Comparison of ENCODE assay signal across 1 cellular context in the genomic region with DNA sequence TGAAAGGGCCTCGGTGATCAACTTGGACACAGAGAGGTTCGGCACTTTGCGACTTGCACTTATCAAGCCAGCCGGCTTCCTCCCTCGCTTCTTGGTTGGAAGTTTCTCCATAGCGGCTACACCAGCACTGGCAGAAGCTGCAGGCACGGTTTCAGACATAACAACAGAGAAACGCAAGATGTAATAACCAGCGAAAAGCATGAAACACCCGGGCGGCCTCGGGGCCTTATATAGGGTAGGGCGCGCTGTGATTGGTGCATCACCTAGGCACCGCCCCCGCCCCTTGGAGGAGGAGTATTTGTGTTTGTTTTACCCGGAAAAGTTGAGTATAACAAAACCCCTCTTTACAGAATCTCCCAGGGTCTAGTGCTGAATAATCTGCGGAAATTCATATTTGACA.
TF ChIP-seq lines count a peak whose summit lies in the region.

No MANE protein-coding gene starts in this region.

TF ChIP-seq in GM23338, 12 proteins besides CTCF, POLR2A, EP300 and RAD21:
- TF ChIP-seq STAT1 (IDR thresholded peaks at IDR 0.05; ENCODE audit: unreplicated experiment) (no peak), NANOG (IDR thresholded peaks at IDR 0.05; ENCODE audit: borderline replicate concordance) (no peak), ZNF114 (CRISPR knock-in tag; IDR thresholded peaks at IDR 0.05) (no peak), ZNF331 (CRISPR knock-in tag; IDR thresholded peaks at IDR 0.05; ENCODE audit: low read depth) (no peak), EZH2phosphoT487 (IDR thresholded peaks at IDR 0.05; ENCODE audit: unreplicated experiment) (no peak), JUNB (IDR thresholded peaks at IDR 0.05; ENCODE audit: unreplicated experiment) (no peak), POLR2AphosphoS5 (IDR thresholded peaks at IDR 0.05; ENCODE audit: low read depth) (no peak), EZH2 (IDR thresholded peaks at IDR 0.05; ENCODE audit: low read depth, unreplicated experiment) (no peak), CREB1 (CRISPR knock-in tag; IDR thresholded peaks at IDR 0.05; ENCODE audit: low read depth) (no peak), ZNF462 (CRISPR knock-in tag; IDR thresholded peaks at IDR 0.05) (no peak)
- TF ChIP-seq, protein P1, sequence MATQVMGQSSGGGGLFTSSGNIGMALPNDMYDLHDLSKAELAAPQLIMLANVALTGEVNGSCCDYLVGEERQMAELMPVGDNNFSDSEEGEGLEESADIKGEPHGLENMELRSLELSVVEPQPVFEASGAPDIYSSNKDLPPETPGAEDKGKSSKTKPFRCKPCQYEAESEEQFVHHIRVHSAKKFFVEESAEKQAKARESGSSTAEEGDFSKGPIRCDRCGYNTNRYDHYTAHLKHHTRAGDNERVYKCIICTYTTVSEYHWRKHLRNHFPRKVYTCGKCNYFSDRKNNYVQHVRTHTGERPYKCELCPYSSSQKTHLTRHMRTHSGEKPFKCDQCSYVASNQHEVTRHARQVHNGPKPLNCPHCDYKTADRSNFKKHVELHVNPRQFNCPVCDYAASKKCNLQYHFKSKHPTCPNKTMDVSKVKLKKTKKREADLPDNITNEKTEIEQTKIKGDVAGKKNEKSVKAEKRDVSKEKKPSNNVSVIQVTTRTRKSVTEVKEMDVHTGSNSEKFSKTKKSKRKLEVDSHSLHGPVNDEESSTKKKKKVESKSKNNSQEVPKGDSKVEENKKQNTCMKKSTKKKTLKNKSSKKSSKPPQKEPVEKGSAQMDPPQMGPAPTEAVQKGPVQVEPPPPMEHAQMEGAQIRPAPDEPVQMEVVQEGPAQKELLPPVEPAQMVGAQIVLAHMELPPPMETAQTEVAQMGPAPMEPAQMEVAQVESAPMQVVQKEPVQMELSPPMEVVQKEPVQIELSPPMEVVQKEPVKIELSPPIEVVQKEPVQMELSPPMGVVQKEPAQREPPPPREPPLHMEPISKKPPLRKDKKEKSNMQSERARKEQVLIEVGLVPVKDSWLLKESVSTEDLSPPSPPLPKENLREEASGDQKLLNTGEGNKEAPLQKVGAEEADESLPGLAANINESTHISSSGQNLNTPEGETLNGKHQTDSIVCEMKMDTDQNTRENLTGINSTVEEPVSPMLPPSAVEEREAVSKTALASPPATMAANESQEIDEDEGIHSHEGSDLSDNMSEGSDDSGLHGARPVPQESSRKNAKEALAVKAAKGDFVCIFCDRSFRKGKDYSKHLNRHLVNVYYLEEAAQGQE (IDR thresholded peaks at IDR 0.05; ENCODE audit: unreplicated experiment) = no peak
- TF ChIP-seq, protein P2, sequence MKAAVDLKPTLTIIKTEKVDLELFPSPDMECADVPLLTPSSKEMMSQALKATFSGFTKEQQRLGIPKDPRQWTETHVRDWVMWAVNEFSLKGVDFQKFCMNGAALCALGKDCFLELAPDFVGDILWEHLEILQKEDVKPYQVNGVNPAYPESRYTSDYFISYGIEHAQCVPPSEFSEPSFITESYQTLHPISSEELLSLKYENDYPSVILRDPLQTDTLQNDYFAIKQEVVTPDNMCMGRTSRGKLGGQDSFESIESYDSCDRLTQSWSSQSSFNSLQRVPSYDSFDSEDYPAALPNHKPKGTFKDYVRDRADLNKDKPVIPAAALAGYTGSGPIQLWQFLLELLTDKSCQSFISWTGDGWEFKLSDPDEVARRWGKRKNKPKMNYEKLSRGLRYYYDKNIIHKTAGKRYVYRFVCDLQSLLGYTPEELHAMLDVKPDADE (IDR thresholded peaks at IDR 0.05) = no peak
